In genomic region chr11:126284829-126285228, GRCh38 we compare ENCODE assay signal across 1 cellular context.
TF ChIP-seq lines count a peak whose summit lies in the region.

No MANE protein-coding gene starts in this region.

TF ChIP-seq in IMR-90, 13 proteins besides CTCF, POLR2A, EP300 and RAD21 (continued from another document):
- no peak for TF ChIP-seq ELK1 (IDR thresholded peaks at IDR 0.05; ENCODE audit: borderline replicate concordance, low read depth, low read length)
- no peak for TF ChIP-seq SMC3 (IDR thresholded peaks at IDR 0.05; ENCODE audit: low read depth, low read length)
- no peak for TF ChIP-seq NFE2L2 (IDR thresholded peaks at IDR 0.05; ENCODE audit: low read depth, low read length)
- TF ChIP-seq CHD1 (IDR thresholded peaks at IDR 0.05; ENCODE audit: low read depth, low read length): no peak
- peak; percentile 22; the same call in 1 of the 2 replicates for TF ChIP-seq FOS (IDR thresholded peaks at IDR 0.05; ENCODE audit: low read depth, low read length)
- no peak for TF ChIP-seq RFX5 (IDR thresholded peaks at IDR 0.05; ENCODE audit: low read depth, low read length)
